10 cellular contexts compared by ENCODE assay signal in the genomic region with DNA sequence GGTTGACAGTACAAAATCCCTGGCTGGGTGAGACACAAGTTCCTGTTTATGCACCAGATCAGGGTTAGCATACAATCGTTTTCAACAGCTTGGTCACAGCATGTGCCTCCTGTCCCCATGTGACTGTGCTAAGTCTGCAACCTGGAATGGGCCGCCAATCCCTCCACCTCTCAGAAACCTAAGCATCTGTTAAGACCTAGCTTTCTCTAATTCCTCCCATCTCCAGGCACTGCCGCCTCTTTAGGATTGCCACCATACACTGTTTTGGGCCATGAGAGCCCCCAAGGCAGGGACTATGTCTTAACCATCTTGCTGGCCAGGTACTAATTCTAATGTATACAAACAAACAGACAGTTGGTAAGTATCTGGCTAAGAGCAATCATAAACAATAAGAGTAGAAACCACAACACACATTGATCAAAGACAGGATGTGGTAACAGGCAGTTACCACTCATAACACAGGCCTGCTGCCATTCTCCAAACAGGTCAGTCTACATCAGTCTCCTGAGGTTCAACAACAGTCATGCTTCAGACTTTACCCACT.
DNase-seq lines count a peak whose midpoint lies in the region; ATAC-seq, FAIRE-seq and TF ChIP-seq lines count a peak whose summit lies in the region.
"Had no signal": no experiment of that assay in that cellular context is flagged by ENCODE, and none has a peak within 500 bp of the region (broad histone marks: within the 10 kb centered on the region; RNA-seq: fewer than 3 reads in every experiment).

No MANE protein-coding gene starts in this region.

- H3K4me3 Mint-ChIP-seq in nephron progenitor cell = no peak overlapping the region

- H3K36me3 ChIP-seq in DND-41 (ENCODE audit: insufficient read depth, low read length) = peaks cover 85% of the 10 kb centered on the region
- H3K36me3 ChIP-seq in effector memory CD4-positive, alpha-beta T cell (ENCODE audit: control insufficient read depth, insufficient read depth, low read length) = peaks cover 32% of the 10 kb centered on the region

- DNase-seq in DND-41 (peak; percentile 35), SW480 (ENCODE audit: low spot score) (peak; percentile 88), nephron progenitor cell (no peak), NCI-H1417 treated with DMSO at 0.1 percent for 48 hours (lab: John Stamatoyannopoulos, UW) (no peak), HTR-8/SVneo (ENCODE audit: insufficient read length, low spot score) (no peak), amniotic stem cell (lab: John Stamatoyannopoulos, UW) (no peak)
- peak; percentile 19 to 46 (median 26) for DNase-seq in effector memory CD4-positive, alpha-beta T cell
- DNase-seq: SHP77, transverse colon had no signal

- FAIRE-seq in HTR-8/SVneo (lab: Jason Lieb, UNC) = no peak

- no peak overlapping the region for H3K4me2 ChIP-seq in DND-41 (ENCODE audit: insufficient read depth, low read length)

- no peak overlapping the region for H2AFZ ChIP-seq in DND-41 (ENCODE audit: low read depth, low read length)

- no peak for TF ChIP-seq CTCF in DND-41 (IDR thresholded peaks at IDR 0.05; ENCODE audit: borderline replicate concordance, extremely low read depth, low read length, poor library complexity, severe bottlenecking)
- no peak for TF ChIP-seq CTCF in nephron progenitor cell (IDR thresholded peaks at IDR 0.05)

- H3K4me1 Mint-ChIP-seq in nephron progenitor cell = no peaks in the 10 kb centered on the region

- ATAC-seq in DND-41 (ENCODE audit: insufficient read depth, low read depth) (peak; percentile 95), GM21825 (IDR thresholded peaks at IDR 0.05; ENCODE audit: unreplicated experiment) (peak; percentile 79)

- H4K20me1 ChIP-seq in DND-41 (ENCODE audit: insufficient read depth, low read length) = no peaks in the 10 kb centered on the region

- no peaks in the 10 kb centered on the region for H3K27me3 ChIP-seq in DND-41 (ENCODE audit: insufficient read depth, low read length, poor library complexity)
- no peaks in the 10 kb centered on the region for H3K27me3 ChIP-seq in effector memory CD4-positive, alpha-beta T cell (replicated peaks; ENCODE audit: control insufficient read depth, insufficient read depth, low read length, poor library complexity, severe bottlenecking)
- H3K27me3 ChIP-seq: transverse colon had no signal

- no peak overlapping the region for H3K4me3 ChIP-seq in DND-41 (ENCODE audit: low read depth in 1 of 2, low read length in 2 of 2)
- no peak overlapping the region for H3K4me3 ChIP-seq in effector memory CD4-positive, alpha-beta T cell (ENCODE audit: insufficient read depth, low read depth, low read length, poor library complexity, severe bottlenecking)
- H3K4me3 ChIP-seq: transverse colon had no signal

- H3K27ac Mint-ChIP-seq in nephron progenitor cell = no peak overlapping the region

- no peaks in the 10 kb centered on the region for H3K9me3 ChIP-seq in DND-41 (ENCODE audit: insufficient read depth, low read length, severe bottlenecking)
- no peaks in the 10 kb centered on the region for H3K9me3 ChIP-seq in effector memory CD4-positive, alpha-beta T cell (ENCODE audit: control insufficient read depth, low read length)
- H3K9me3 ChIP-seq: transverse colon had no signal

- H3K27me3 Mint-ChIP-seq in nephron progenitor cell (ENCODE audit: low read depth, poor library complexity) = peaks cover 2% of the 10 kb centered on the region

- no peaks in the 10 kb centered on the region for H3K79me2 ChIP-seq in DND-41 (ENCODE audit: insufficient read depth, low read length)

- H3K36me3 Mint-ChIP-seq in nephron progenitor cell (ENCODE audit: low read depth) = peaks cover 69% of the 10 kb centered on the region

- no peaks in the 10 kb centered on the region for H3K9me3 Mint-ChIP-seq in nephron progenitor cell

- peaks cover 25% of the 10 kb centered on the region for H3K4me1 ChIP-seq in DND-41 (ENCODE audit: insufficient read depth, low read length)
- H3K4me1 ChIP-seq in effector memory CD4-positive, alpha-beta T cell (ENCODE audit: control insufficient read depth, insufficient read depth, low read length, poor library complexity, severe bottlenecking) = peaks cover 30% of the 10 kb centered on the region
- H3K4me1 ChIP-seq: transverse colon had no signal

- no peak overlapping the region for H3K9ac ChIP-seq in DND-41 (ENCODE audit: low read depth, low read length)

- peak overlapping the region; percentile 76 for H3K27ac ChIP-seq in DND-41 (ENCODE audit: low read length)
- H3K27ac ChIP-seq in effector memory CD4-positive, alpha-beta T cell (ENCODE audit: insufficient read depth, low read length, poor library complexity, severe bottlenecking) = peak overlapping the region; percentile 74

Comparison
In these comparisons a context has a peak if more than half of its experiments do, and no peak if none do; other contexts are left out.
1. DNase-seq: peak in DND-41 (single experiment), SW480 (single experiment) and effector memory CD4-positive, alpha-beta T cell (3 of 3); none in nephron progenitor cell (single experiment), NCI-H1417 treated with DMSO at 0.1 percent for 48 hours (single experiment), HTR-8/SVneo (single experiment) and amniotic stem cell (single experiment).